In genomic region chr22:35821654-35822053, GRCh38 we compare ENCODE assay signal across 1 cellular context.
A peak's percentile ranks its signal among the peaks of the same experiment; 100 is the strongest.
TF ChIP-seq lines count a peak whose summit lies in the region.

No MANE protein-coding gene starts in this region.

TF ChIP-seq in HepG2, 621 proteins besides CTCF, POLR2A, EP300 and RAD21 (continued from another document):
- TF ChIP-seq, protein P1, sequence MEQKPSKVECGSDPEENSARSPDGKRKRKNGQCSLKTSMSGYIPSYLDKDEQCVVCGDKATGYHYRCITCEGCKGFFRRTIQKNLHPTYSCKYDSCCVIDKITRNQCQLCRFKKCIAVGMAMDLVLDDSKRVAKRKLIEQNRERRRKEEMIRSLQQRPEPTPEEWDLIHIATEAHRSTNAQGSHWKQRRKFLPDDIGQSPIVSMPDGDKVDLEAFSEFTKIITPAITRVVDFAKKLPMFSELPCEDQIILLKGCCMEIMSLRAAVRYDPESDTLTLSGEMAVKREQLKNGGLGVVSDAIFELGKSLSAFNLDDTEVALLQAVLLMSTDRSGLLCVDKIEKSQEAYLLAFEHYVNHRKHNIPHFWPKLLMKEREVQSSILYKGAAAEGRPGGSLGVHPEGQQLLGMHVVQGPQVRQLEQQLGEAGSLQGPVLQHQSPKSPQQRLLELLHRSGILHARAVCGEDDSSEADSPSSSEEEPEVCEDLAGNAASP (CRISPR knock-in tag; IDR thresholded peaks at IDR 0.05; ENCODE audit: borderline replicate concordance): peak; percentile 89
- TF ChIP-seq NFIB (CRISPR knock-in tag; IDR thresholded peaks at IDR 0.05; ENCODE audit: borderline replicate concordance) (no peak), SALL1 (CRISPR knock-in tag; IDR thresholded peaks at IDR 0.05) (peak; percentile 50; the same call in 1 of the 2 replicates), NR2F6 (IDR thresholded peaks at IDR 0.05) (no peak), NR2F6 (CRISPR knock-in tag; IDR thresholded peaks at IDR 0.05) (0 out of 2 replicates have a peak, but pooled peaks have one; percentile 37), HNF4A (CRISPR knock-in tag; IDR thresholded peaks at IDR 0.05) (peak; percentile 48)
- TF ChIP-seq, protein P2, sequence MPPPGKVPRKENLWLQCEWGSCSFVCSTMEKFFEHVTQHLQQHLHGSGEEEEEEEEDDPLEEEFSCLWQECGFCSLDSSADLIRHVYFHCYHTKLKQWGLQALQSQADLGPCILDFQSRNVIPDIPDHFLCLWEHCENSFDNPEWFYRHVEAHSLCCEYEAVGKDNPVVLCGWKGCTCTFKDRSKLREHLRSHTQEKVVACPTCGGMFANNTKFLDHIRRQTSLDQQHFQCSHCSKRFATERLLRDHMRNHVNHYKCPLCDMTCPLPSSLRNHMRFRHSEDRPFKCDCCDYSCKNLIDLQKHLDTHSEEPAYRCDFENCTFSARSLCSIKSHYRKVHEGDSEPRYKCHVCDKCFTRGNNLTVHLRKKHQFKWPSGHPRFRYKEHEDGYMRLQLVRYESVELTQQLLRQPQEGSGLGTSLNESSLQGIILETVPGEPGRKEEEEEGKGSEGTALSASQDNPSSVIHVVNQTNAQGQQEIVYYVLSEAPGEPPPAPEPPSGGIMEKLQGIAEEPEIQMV (CRISPR knock-in tag; IDR thresholded peaks at IDR 0.05; ENCODE audit: low read depth): no peak
